ENCODE assay signal across 8 cellular contexts in the genomic region with DNA sequence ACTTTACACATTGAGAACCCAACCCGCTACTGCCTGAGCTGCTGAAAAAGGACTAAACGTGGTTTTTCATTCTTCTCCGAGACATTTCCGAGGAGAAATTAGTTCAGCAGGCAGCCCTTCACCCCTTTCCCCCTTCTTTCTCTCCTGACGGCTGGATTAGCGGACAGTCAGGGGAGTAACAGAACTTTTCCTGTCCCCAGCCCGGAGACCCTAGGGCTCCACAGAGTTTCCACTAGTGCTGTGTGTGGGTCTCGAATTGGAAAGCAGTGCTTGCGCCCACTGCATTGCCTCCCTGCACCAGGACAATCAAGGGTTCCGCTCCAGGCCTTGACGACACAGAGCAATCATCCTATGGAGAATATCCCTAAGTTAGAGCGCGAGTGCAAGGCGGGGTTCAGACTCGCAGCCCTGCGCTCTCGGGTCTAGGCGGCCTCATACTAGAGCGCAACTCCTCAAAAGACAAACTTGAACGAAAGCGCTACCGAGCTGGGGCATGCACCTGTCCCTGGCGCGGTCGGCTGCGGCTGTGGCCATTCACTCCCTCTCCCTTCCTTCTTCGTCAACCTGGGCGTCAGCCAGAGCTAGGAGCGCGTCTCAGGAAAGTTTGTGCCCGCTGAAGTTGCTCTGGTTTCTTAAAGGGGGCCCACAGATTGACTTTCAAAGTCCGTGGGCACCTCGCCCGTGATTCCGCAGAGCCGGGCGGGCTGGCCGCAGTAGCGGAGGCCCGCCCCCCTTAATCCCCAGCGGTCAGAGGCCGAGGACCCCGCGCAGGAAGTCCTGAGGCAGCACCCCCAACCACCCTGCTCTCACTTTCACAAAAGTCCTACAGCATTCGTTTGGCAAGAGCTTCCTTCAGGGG. TPM values are rescaled to one million over a fixed set of nuclear protein-coding genes. Genes with fewer than 3 reads are reported as not detected.
DNase-seq lines count a peak whose midpoint lies in the region; ATAC-seq, FAIRE-seq and TF ChIP-seq lines count a peak whose summit lies in the region.

No MANE protein-coding gene starts in this region.

- ATAC-seq in GM21526 (IDR thresholded peaks at IDR 0.05; ENCODE audit: low FRiP score, unreplicated experiment): no peak

- H3K79me2 ChIP-seq in MM.1S (ENCODE audit: low read length): no peaks in the 10 kb centered on the region

- H4K20me1 ChIP-seq in MM.1S (ENCODE audit: insufficient read depth, low read length): no peaks in the 10 kb centered on the region

- H3K27me3 Mint-ChIP-seq in endothelial cell (ENCODE audit: unreplicated experiment): peaks cover 51% of the 10 kb centered on the region

- H3K27ac Mint-ChIP-seq in endothelial cell (ENCODE audit: unreplicated experiment): no peak overlapping the region

- H3K9me3 ChIP-seq in MM.1S (replicated peaks; ENCODE audit: insufficient read depth, low read length): no peaks in the 10 kb centered on the region

- peak overlapping the region; percentile 55 for H2AFZ ChIP-seq in MM.1S (ENCODE audit: low read length)

- POLR2A ChIA-PET in BJ (lab: Charles Lee): no interaction called here

- no peaks in the 10 kb centered on the region for H3K9me3 Mint-ChIP-seq in endothelial cell (ENCODE audit: unreplicated experiment)

- DNase-seq in BJ (ENCODE audit: low read depth) (no peak), MM.1S (no peak), endothelial cell (ENCODE audit: low spot score) (no peak), myocyte (ENCODE audit: low read depth) (peak; percentile 81), NCI-H2196 (lab: John Stamatoyannopoulos, UW; ENCODE audit: unreplicated experiment) (no peak), RCC 7860 (ENCODE audit: low spot score) (no peak)
- DNase-seq in activated CD4-positive, CD25-positive, alpha-beta regulatory T cell treated with anti-CD3 and anti-CD28 coated beads, Interleukin-2, amount 50 U/mL, for 72 hours: no peak

- H3K36me3 Mint-ChIP-seq in endothelial cell (ENCODE audit: low read depth, unreplicated experiment): no peaks in the 10 kb centered on the region

- H3K4me1 ChIP-seq in MM.1S (ENCODE audit: low read length): no peaks in the 10 kb centered on the region

- H3K4me3 Mint-ChIP-seq in endothelial cell (ENCODE audit: unreplicated experiment): peak overlapping the region; percentile 71

- no peaks in the 10 kb centered on the region for H3K27me3 ChIP-seq in BJ (ENCODE audit: control insufficient read depth, insufficient read depth, low read length)
- H3K27me3 ChIP-seq in MM.1S (replicated peaks; ENCODE audit: insufficient read depth, low read length): peaks cover 74% of the 10 kb centered on the region

- CTCF ChIA-PET in BJ (lab: Yijun Ruan, JAX): interaction anchor here (0.7 to 5.4 kb wide), 6 partner anchors 10 to 838 kb away, joined by 3 to 30 read pairs (median 4); no protein-coding TSS in a partner anchor

- no peak for FAIRE-seq in RCC 7860 (lab: Jason Lieb, UNC)

- peak overlapping the region; percentile 68 for H3K4me3 ChIP-seq in BJ (ENCODE audit: low read depth, low read length)
- peak overlapping the region; percentile 66 for H3K4me3 ChIP-seq in MM.1S (ENCODE audit: low read length)

- H3K4me2 ChIP-seq in MM.1S (ENCODE audit: low read depth, low read length): peak overlapping the region; percentile 67

- TF ChIP-seq CTCF in BJ (IDR thresholded peaks at IDR 0.05; ENCODE audit: insufficient read depth, low read depth, low read length): no peak
- TF ChIP-seq CTCF in MM.1S (IDR thresholded peaks at IDR 0.05; ENCODE audit: low read length): no peak
- TF ChIP-seq CTCF in endothelial cell (IDR thresholded peaks at IDR 0.05; ENCODE audit: unreplicated experiment): no peak

- H3F3A ChIP-seq in MM.1S (ENCODE audit: insufficient read depth, low read length): no peaks in the 10 kb centered on the region

- H3K27ac ChIP-seq in MM.1S (ENCODE audit: low read length): no peak overlapping the region

- H3K36me3 ChIP-seq in BJ (ENCODE audit: control insufficient read depth, insufficient read depth, low read length) (peaks cover 4% of the 10 kb centered on the region), MM.1S (replicated peaks; ENCODE audit: insufficient read depth, low read length) (no peaks in the 10 kb centered on the region)

- no peaks in the 10 kb centered on the region for H3K9me2 ChIP-seq in MM.1S (replicated peaks; ENCODE audit: insufficient read depth, low read length)

- peaks cover 19% of the 10 kb centered on the region for H3K4me1 Mint-ChIP-seq in endothelial cell (ENCODE audit: unreplicated experiment)

- H3K9ac ChIP-seq in MM.1S (ENCODE audit: low read length): no peak overlapping the region; the same call in 1 of the 2 replicates

RNA-seq across cellular contexts. Expression of a gene that starts 0.8 kb away (rescaled TPM):
- 4.3 and 6.7 TPM in 2 replicates for polyA plus RNA-seq in BJ (2011; rRNA removed)
- 2.6 TPM in 2 replicates for polyA minus RNA-seq in BJ (2011; rRNA and poly(A)+ RNA removed)
- 0.26 TPM for total RNA-seq in endothelial cell (ENCODE audit: unreplicated experiment)
- 2.5 TPM in 2 replicates for total RNA-seq in myocyte
- 1.7 TPM for polyA plus RNA-seq in myocyte (2012)
